Comparison of ENCODE assay signal across 8 cellular contexts in the genomic region with DNA sequence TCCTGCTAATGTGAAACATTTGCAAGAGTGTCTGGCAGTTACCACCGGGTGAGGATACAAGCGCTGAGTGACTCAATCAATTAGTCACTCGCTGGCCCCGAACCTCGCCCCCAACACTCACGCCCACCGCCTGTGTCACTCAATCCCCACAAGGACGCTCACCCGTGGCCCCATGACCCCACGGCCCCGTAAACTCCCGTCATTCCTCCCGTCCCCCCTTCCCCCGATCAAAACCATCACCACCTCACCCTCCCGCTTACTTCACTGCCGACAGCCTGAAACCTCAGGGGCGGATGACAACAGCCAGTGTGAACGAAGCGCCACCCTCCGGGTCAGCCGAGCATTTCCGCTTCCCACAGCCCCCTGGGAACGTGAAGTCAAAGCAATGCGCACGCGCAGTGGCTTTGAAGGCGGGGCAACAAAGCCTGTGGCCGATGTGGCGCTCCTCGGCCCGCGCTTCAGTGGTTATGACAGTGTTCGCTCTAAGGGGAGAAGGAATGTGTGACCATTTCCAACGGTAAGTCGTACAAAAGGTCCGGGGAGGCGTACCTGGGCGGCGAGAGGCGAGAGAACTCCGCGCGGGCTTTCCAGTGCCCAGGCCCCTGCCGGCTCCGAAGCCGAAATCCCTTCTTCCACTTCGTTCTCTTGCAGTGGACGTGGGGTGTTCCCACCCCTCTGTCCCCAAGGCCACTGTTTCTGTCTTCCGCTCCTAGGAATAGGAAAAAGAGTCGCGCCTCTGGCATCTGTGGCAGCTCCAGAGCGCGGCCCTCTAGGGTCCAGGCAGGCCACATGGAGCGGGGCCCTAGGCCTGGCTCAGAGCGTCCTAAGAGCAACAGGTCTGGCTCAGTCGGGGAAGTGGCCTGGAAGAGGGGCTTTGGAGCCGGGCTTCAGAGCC. TPM values are rescaled to one million over a fixed set of nuclear protein-coding genes. Genes with fewer than 3 reads are reported as not detected.
DNase-seq lines count a peak whose midpoint lies in the region; ATAC-seq and TF ChIP-seq lines count a peak whose summit lies in the region.

TSS of gene ZNF674 (minus strand) at position 311 of the 895 bp plus-strand sequence. CDS start 3,334 bp downstream, outside the sequence.

- peak within 1 kb of the TSS; percentile 98 for H3K9ac ChIP-seq in OCI-LY3 (ENCODE audit: low read length)
- peak within 1 kb of the TSS; percentile 94 for H3K9ac ChIP-seq in mucosa of stomach (ENCODE audit: low read length)

- 0 to 20% methylated on average over 56 to 57 of the region's 57 CpGs for WGBS in esophagus, 2 donors

- H4K20me1 ChIP-seq in OCI-LY3 (ENCODE audit: insufficient read depth, low read length), result peaks cover 13% of the 10 kb centered on the region

- H3K27me3 ChIP-seq in OCI-LY3 (ENCODE audit: low read depth, low read length) (no peaks in the 10 kb centered on the region), esophagus (ENCODE audit: control insufficient read depth in 1 of 2, insufficient read depth in 2 of 2, low read length in 2 of 2) (no peaks in the 10 kb centered on the region), mucosa of stomach (ENCODE audit: control insufficient read depth, insufficient read depth, low read length) (no peaks in the 10 kb centered on the region)

- H3K36me3 ChIP-seq in OCI-LY3 (replicated peaks; ENCODE audit: low read depth, low read length) (peaks cover 16% of the 10 kb centered on the region), esophagus (ENCODE audit: control insufficient read depth in 2 of 2, insufficient read depth in 2 of 2, low read length in 1 of 2) (no peaks in the 10 kb centered on the region), mucosa of stomach (ENCODE audit: control insufficient read depth, insufficient read depth, low read length) (no peaks in the 10 kb centered on the region)

- peak within 1 kb of the TSS; percentile 93 for H3K4me2 ChIP-seq in OCI-LY3 (ENCODE audit: low read length)

- H3K4me3 ChIP-seq in OCI-LY3 (ENCODE audit: low read length), result peak within 1 kb of the TSS; percentile 99
- peak within 1 kb of the TSS; percentile 60 to 82 for H3K4me3 ChIP-seq in esophagus (ENCODE audit: low read depth in 1 of 2, low read length in 2 of 2)
- H3K4me3 ChIP-seq in mucosa of stomach (ENCODE audit: low read length), result peak within 1 kb of the TSS; percentile 77

- H3K4me1 ChIP-seq in OCI-LY3 (ENCODE audit: low read length) (peaks cover 17% of the 10 kb centered on the region), esophagus (ENCODE audit: control insufficient read depth in 2 of 2, insufficient read depth in 2 of 2, low read length in 1 of 2) (peaks cover 0 to 6% of the 10 kb centered on the region in 2 donors), mucosa of stomach (ENCODE audit: control insufficient read depth, insufficient read depth, low read length) (peaks cover 11% of the 10 kb centered on the region)

- peak within 1 kb of the TSS; percentile 71 for H3K27ac ChIP-seq in OCI-LY3 (ENCODE audit: low read length)
- H3K27ac ChIP-seq in esophagus (ENCODE audit: low read depth in 2 of 2, low read length in 1 of 2), result peak within 1 kb of the TSS; percentile 74 to 85

- peaks cover 30% of the 10 kb centered on the region for H3K79me2 ChIP-seq in OCI-LY3 (ENCODE audit: low read length)

- H2AFZ ChIP-seq in OCI-LY3 (ENCODE audit: low read depth, low read length), result peak within 1 kb of the TSS; percentile 57; the same call in 1 of the 2 replicates

- ATAC-seq in GM21526 (IDR thresholded peaks at IDR 0.05; ENCODE audit: low FRiP score, unreplicated experiment), result peak; percentile 88

- TF ChIP-seq CTCF in OCI-LY3 (IDR thresholded peaks at IDR 0.05; ENCODE audit: low read depth, low read length), result peak; percentile 41

- H3K9me3 ChIP-seq in OCI-LY3 (ENCODE audit: insufficient read depth, low read length) (no peaks in the 10 kb centered on the region), esophagus (ENCODE audit: control insufficient read depth in 2 of 2, insufficient read depth in 1 of 2, low read depth in 1 of 2, low read length in 1 of 2) (no peaks in the 10 kb centered on the region), mucosa of stomach (ENCODE audit: control insufficient read depth, low read length) (no peaks in the 10 kb centered on the region)

- DNase-seq in DMS153 (lab: John Stamatoyannopoulos, UW) (peak; percentile 67), HuH-7 (ENCODE audit: low spot score) (peak; percentile 68), activated T-cell treated with anti-CD3 and anti-CD28 coated beads for 4 hours (peak; percentile 89)
- peak; percentile 94 for DNase-seq in stimulated activated CD8-positive, alpha-beta memory T cell treated with anti-CD3 and anti-CD28 coated beads, Interleukin-4, amount 100 ng/mL, for 48 hours

RNA-seq across cellular contexts. Expression of gene ZNF674, which starts in this region (rescaled TPM):
- polyA plus RNA-seq in esophagus, result under 1 TPM; 0.62 to 0.86 TPM

Comparison
In these comparisons a context has a peak if more than half of its experiments do, and no peak if none do; other contexts are left out.
1. Peak in every context shown above with its lines: DNase-seq, ATAC-seq, H3K4me3 ChIP-seq and H3K27ac ChIP-seq.